ENCODE assay signal across 1 cellular context in genomic region chr17:79036609-79037008, GRCh38.
TF ChIP-seq lines count a peak whose summit lies in the region.

No MANE protein-coding gene starts in this region.

TF ChIP-seq in SK-N-SH treated with all-trans-retinoic acid at 6 μM for 48 hours, 23 proteins besides CTCF, POLR2A, EP300 and RAD21 (continued from another document):
- TF ChIP-seq, protein P1, sequence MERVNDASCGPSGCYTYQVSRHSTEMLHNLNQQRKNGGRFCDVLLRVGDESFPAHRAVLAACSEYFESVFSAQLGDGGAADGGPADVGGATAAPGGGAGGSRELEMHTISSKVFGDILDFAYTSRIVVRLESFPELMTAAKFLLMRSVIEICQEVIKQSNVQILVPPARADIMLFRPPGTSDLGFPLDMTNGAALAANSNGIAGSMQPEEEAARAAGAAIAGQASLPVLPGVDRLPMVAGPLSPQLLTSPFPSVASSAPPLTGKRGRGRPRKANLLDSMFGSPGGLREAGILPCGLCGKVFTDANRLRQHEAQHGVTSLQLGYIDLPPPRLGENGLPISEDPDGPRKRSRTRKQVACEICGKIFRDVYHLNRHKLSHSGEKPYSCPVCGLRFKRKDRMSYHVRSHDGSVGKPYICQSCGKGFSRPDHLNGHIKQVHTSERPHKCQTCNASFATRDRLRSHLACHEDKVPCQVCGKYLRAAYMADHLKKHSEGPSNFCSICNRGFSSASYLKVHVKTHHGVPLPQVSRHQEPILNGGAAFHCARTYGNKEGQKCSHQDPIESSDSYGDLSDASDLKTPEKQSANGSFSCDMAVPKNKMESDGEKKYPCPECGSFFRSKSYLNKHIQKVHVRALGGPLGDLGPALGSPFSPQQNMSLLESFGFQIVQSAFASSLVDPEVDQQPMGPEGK (CRISPR knock-in tag; IDR thresholded peaks at IDR 0.05; ENCODE audit: borderline replicate concordance): peak; percentile 39; the same call in 1 of the 2 replicates
- no peak for TF ChIP-seq GLIS3 (CRISPR knock-in tag; IDR thresholded peaks at IDR 0.05)
